ENCODE assay signal across 1 cellular context in the genomic region with DNA sequence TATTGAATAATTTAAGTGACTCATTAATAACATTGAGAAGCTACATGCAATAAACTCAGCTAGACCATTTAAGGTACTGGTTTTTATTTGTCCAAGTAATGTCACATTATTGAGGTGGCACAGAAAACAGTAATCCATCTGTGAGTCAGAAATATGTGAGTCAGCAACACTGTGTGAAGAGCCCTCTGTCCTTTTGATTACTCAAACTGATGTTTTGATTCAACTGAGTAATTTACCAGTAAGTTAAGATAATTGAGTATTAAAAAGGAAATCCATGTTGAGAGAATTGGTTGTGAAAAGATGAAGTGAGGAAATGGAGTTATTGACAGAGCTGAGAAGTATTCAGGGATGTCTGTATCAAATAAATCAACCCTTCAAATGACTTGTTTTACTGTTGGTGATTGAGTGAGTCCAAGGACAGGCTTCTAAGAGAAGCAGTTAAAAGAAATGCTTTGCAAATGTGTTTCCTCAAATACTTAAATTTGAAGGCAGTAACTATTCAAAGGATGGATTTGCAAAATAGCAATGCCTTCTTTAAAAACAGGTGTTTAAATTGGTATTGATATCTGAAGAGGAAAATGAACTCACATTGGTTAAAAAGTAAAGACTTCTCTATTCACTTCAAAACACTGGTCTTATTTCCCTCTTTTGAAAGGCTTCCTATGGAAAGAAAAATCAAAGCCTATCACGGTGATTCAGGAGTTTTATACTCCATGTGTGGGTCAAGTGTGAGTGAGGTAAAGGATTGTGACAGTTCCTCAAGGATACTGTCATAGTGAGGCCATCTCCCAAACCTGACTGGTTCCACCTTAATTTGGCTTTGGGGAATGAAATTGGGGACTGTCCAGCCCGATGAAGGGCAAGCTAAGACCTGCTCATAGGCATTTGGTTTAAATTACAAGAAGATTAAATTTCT.
A peak's percentile ranks its signal among the peaks of the same experiment; 100 is the strongest.
TF ChIP-seq lines count a peak whose summit lies in the region.

No MANE protein-coding gene starts in this region.

TF ChIP-seq in HCT116, 20 proteins besides CTCF, POLR2A, EP300 and RAD21 (continued from another document):
- TF ChIP-seq, protein P1, sequence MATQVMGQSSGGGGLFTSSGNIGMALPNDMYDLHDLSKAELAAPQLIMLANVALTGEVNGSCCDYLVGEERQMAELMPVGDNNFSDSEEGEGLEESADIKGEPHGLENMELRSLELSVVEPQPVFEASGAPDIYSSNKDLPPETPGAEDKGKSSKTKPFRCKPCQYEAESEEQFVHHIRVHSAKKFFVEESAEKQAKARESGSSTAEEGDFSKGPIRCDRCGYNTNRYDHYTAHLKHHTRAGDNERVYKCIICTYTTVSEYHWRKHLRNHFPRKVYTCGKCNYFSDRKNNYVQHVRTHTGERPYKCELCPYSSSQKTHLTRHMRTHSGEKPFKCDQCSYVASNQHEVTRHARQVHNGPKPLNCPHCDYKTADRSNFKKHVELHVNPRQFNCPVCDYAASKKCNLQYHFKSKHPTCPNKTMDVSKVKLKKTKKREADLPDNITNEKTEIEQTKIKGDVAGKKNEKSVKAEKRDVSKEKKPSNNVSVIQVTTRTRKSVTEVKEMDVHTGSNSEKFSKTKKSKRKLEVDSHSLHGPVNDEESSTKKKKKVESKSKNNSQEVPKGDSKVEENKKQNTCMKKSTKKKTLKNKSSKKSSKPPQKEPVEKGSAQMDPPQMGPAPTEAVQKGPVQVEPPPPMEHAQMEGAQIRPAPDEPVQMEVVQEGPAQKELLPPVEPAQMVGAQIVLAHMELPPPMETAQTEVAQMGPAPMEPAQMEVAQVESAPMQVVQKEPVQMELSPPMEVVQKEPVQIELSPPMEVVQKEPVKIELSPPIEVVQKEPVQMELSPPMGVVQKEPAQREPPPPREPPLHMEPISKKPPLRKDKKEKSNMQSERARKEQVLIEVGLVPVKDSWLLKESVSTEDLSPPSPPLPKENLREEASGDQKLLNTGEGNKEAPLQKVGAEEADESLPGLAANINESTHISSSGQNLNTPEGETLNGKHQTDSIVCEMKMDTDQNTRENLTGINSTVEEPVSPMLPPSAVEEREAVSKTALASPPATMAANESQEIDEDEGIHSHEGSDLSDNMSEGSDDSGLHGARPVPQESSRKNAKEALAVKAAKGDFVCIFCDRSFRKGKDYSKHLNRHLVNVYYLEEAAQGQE (IDR thresholded peaks at IDR 0.05; ENCODE audit: low read depth), result no peak
- TF ChIP-seq, protein P2, sequence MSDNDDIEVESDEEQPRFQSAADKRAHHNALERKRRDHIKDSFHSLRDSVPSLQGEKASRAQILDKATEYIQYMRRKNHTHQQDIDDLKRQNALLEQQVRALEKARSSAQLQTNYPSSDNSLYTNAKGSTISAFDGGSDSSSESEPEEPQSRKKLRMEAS (IDR thresholded peaks at IDR 0.05), result no peak
- TF ChIP-seq SP1 (IDR thresholded peaks at IDR 0.05; ENCODE audit: low read depth) (peak; percentile 83), EZH2phosphoT487 (IDR thresholded peaks at IDR 0.05; ENCODE audit: borderline replicate concordance) (no peak), CEBPB (IDR thresholded peaks at IDR 0.05; ENCODE audit: low read depth) (peak; percentile 70), ZNF274 (IDR thresholded peaks at IDR 0.05; ENCODE audit: low read depth, low read length) (no peak), CBX3 (IDR thresholded peaks at IDR 0.05; ENCODE audit: low read depth) (peak; percentile 78), EGR1 (IDR thresholded peaks at IDR 0.05; ENCODE audit: low read depth) (no peak), ELF1 (IDR thresholded peaks at IDR 0.05; ENCODE audit: borderline replicate concordance, low read depth) (no peak), FOSL1 (IDR thresholded peaks at IDR 0.05; ENCODE audit: low read depth) (peak; percentile 96), ZFX (IDR thresholded peaks at IDR 0.05) (no peak), EZH2 (IDR thresholded peaks at IDR 0.05) (no peak), SIN3A (IDR thresholded peaks at IDR 0.05; ENCODE audit: low read depth) (peak; percentile 50; the same call in 1 of the 2 replicates), JUND (IDR thresholded peaks at IDR 0.05) (peak; percentile 94), ATF3 (IDR thresholded peaks at IDR 0.05) (peak; percentile 40; the same call in 1 of the 2 replicates), TCF7L2 (IDR thresholded peaks at IDR 0.05; ENCODE audit: borderline replicate concordance, extremely low read depth, insufficient read depth, insufficient read length) (no peak), SRF (IDR thresholded peaks at IDR 0.05; ENCODE audit: low read depth) (peak; percentile 72)
- TF ChIP-seq, protein P3, sequence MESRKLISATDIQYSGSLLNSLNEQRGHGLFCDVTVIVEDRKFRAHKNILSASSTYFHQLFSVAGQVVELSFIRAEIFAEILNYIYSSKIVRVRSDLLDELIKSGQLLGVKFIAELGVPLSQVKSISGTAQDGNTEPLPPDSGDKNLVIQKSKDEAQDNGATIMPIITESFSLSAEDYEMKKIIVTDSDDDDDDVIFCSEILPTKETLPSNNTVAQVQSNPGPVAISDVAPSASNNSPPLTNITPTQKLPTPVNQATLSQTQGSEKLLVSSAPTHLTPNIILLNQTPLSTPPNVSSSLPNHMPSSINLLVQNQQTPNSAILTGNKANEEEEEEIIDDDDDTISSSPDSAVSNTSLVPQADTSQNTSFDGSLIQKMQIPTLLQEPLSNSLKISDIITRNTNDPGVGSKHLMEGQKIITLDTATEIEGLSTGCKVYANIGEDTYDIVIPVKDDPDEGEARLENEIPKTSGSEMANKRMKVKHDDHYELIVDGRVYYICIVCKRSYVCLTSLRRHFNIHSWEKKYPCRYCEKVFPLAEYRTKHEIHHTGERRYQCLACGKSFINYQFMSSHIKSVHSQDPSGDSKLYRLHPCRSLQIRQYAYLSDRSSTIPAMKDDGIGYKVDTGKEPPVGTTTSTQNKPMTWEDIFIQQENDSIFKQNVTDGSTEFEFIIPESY (IDR thresholded peaks at IDR 0.05; ENCODE audit: extremely low read depth, insufficient replicate concordance, low read length), result no peak
